9 cellular contexts compared by ENCODE assay signal in the genomic region with DNA sequence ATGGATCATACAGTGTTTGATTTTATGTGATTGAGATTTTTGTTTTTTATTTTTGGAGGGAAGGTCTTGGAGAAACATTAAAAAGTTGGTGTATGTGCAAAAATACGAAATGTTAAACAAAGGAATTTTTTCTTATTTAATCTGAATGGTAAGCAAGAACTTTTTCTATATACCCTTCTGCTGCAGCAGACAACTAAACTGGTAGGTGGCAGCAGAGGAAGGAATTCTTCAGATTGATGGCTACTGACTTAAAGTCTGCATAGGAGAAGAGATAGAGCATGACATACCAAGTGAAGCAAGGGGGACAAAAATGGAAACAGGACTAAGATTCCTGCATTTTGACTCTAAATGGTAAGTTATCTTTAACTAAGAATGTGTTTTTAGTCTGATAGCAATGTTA. TPM values are rescaled to one million over a fixed set of nuclear protein-coding genes. Genes with fewer than 3 reads are reported as not detected.
DNase-seq lines count a peak whose midpoint lies in the region; ATAC-seq and TF ChIP-seq lines count a peak whose summit lies in the region.
"Had no signal": no experiment of that assay in that cellular context is flagged by ENCODE, and none has a peak within 500 bp of the region (broad histone marks: within the 10 kb centered on the region; RNA-seq: fewer than 3 reads in every experiment).

No MANE protein-coding gene starts in this region.

- H3K4me1 Mint-ChIP-seq in type B pancreatic cell (ENCODE audit: unreplicated experiment), result no peaks in the 10 kb centered on the region

- DNase-seq in Right ventricle myocardium inferior (ENCODE audit: missing footprints), result no peak
- no peak for DNase-seq in left cardiac atrium
- peak; percentile 7 for DNase-seq in RPMI7951 (ENCODE audit: low read depth)
- peak; percentile 8 to 56 for DNase-seq in foreskin fibroblast
- DNase-seq in type B pancreatic cell (ENCODE audit: extremely low spot score, unreplicated experiment), result no peak
- DNase-seq in amniotic stem cell (lab: John Stamatoyannopoulos, UW), result no peak
- DNase-seq: GDM1 had no signal

- intact Hi-C loops in Right ventricle myocardium inferior (cut with DNase I), result loop anchor here (2.0 kb wide), 2 partner anchors 110 to 258 kb away; no protein-coding TSS in a partner anchor
- intact Hi-C loops in left cardiac atrium (cut with DNase I), result no loop called here

- TF ChIP-seq CTCF in foreskin fibroblast (IDR thresholded peaks at IDR 0.05; ENCODE audit: low read depth, low read length) (peak; percentile 37), type B pancreatic cell (conservative IDR thresholded peaks at IDR 0.05) (peak; percentile 64)

- no peak overlapping the region for H3K27ac Mint-ChIP-seq in type B pancreatic cell

- no peaks in the 10 kb centered on the region for H3K9me3 Mint-ChIP-seq in type B pancreatic cell

- no peak overlapping the region for H3K4me3 Mint-ChIP-seq in type B pancreatic cell

- H3K4me3 ChIP-seq in foreskin fibroblast (ENCODE audit: low read depth in 1 of 2, low read length in 2 of 2), result no peak overlapping the region

- H3K36me3 Mint-ChIP-seq in type B pancreatic cell, result peaks cover 34% of the 10 kb centered on the region

- H3K27me3 Mint-ChIP-seq in type B pancreatic cell, result no peaks in the 10 kb centered on the region

- ATAC-seq in Right ventricle myocardium inferior, result peak; percentile 54
- no peak for ATAC-seq in left cardiac atrium
- no peak for ATAC-seq in HG03045 (IDR thresholded peaks at IDR 0.05; ENCODE audit: unreplicated experiment)
- no peak for ATAC-seq in GM18868 (IDR thresholded peaks at IDR 0.05; ENCODE audit: unreplicated experiment)

RNA-seq across cellular contexts. Expression of gene A2ML1, which starts 42.0 kb away (rescaled TPM):
- total RNA-seq in Right ventricle myocardium inferior (not detected), left cardiac atrium (under 1 TPM in 1 of 2 donors, not detected in 1; 0.44 TPM), type B pancreatic cell (ENCODE audit: low replicate concordance) (3.8 and 26.0 TPM in 2 replicates)
- not detected in 2 replicates for total RNA-seq in RPMI7951 (2014; rRNA removed; shearing (Covaris generic))

Comparison
In these comparisons a context has a peak if more than half of its experiments do, and no peak if none do; other contexts are left out.
1. DNase-seq: peak in RPMI7951 (single experiment) and foreskin fibroblast (2 of 2); none in Right ventricle myocardium inferior (single experiment), left cardiac atrium (single experiment), type B pancreatic cell (single experiment) and amniotic stem cell (single experiment).